ENCODE assay signal across 2 cellular contexts in the genomic region with DNA sequence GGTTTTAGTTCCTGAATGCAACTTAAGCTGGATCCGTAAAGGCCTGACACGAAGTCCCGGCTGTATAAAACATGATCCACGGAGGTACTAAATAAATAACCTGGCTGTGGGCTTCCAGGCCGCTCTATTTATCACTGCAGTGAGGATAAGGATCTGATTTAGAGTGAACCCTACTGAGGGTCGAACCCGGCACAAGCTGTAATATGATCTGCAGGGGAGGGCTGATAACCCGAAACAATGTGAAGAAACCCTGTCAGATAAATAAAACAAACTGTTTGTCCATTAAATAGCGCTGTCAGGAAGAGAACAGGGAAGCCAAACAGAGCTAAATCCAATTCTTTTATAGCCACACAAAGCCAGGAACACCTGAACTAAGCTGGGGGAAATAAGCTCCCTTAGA.
TF ChIP-seq lines count a peak whose summit lies in the region.

No MANE protein-coding gene starts in this region.

TF ChIP-seq in liver, 16 proteins besides CTCF, POLR2A, EP300 and RAD21 (continued from another document):
- TF ChIP-seq, protein P1, sequence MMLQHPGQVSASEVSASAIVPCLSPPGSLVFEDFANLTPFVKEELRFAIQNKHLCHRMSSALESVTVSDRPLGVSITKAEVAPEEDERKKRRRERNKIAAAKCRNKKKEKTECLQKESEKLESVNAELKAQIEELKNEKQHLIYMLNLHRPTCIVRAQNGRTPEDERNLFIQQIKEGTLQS (IDR thresholded peaks at IDR 0.05) = no peak
- TF ChIP-seq, protein P2, sequence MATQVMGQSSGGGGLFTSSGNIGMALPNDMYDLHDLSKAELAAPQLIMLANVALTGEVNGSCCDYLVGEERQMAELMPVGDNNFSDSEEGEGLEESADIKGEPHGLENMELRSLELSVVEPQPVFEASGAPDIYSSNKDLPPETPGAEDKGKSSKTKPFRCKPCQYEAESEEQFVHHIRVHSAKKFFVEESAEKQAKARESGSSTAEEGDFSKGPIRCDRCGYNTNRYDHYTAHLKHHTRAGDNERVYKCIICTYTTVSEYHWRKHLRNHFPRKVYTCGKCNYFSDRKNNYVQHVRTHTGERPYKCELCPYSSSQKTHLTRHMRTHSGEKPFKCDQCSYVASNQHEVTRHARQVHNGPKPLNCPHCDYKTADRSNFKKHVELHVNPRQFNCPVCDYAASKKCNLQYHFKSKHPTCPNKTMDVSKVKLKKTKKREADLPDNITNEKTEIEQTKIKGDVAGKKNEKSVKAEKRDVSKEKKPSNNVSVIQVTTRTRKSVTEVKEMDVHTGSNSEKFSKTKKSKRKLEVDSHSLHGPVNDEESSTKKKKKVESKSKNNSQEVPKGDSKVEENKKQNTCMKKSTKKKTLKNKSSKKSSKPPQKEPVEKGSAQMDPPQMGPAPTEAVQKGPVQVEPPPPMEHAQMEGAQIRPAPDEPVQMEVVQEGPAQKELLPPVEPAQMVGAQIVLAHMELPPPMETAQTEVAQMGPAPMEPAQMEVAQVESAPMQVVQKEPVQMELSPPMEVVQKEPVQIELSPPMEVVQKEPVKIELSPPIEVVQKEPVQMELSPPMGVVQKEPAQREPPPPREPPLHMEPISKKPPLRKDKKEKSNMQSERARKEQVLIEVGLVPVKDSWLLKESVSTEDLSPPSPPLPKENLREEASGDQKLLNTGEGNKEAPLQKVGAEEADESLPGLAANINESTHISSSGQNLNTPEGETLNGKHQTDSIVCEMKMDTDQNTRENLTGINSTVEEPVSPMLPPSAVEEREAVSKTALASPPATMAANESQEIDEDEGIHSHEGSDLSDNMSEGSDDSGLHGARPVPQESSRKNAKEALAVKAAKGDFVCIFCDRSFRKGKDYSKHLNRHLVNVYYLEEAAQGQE (IDR thresholded peaks at IDR 0.05) = peak; percentile 50
- TF ChIP-seq YY1 (IDR thresholded peaks at IDR 0.05) (peak; percentile 52), RXRA (IDR thresholded peaks at IDR 0.05) (peak; percentile 61 to 80), SP1 (IDR thresholded peaks at IDR 0.05) (peak; percentile 61), TAF1 (conservative IDR thresholded peaks at IDR 0.05) (no peak)

TF ChIP-seq in HepG2, 621 proteins besides CTCF, POLR2A, EP300 and RAD21 (continued from another document):
- TF ChIP-seq, protein P3, sequence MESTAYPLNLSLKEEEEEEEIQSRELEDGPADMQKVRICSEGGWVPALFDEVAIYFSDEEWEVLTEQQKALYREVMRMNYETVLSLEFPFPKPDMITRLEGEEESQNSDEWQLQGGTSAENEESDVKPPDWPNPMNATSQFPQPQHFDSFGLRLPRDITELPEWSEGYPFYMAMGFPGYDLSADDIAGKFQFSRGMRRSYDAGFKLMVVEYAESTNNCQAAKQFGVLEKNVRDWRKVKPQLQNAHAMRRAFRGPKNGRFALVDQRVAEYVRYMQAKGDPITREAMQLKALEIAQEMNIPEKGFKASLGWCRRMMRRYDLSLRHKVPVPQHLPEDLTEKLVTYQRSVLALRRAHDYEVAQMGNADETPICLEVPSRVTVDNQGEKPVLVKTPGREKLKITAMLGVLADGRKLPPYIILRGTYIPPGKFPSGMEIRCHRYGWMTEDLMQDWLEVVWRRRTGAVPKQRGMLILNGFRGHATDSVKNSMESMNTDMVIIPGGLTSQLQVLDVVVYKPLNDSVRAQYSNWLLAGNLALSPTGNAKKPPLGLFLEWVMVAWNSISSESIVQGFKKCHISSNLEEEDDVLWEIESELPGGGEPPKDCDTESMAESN (CRISPR knock-in tag; conservative IDR thresholded peaks at IDR 0.05) = no peak
TF ChIP-seq in HepG2: peak in this region for 0.
